8 cellular contexts compared by ENCODE assay signal in genomic region chr19:35549174-35549788, GRCh38. TPM values are rescaled to one million over a fixed set of nuclear protein-coding genes. Genes with fewer than 3 reads are reported as not detected.
DNase-seq lines count a peak whose midpoint lies in the region; ATAC-seq and TF ChIP-seq lines count a peak whose summit lies in the region.

No MANE protein-coding gene starts in this region.

- TF ChIP-seq EP300 in SK-N-SH (IDR thresholded peaks at IDR 0.05; ENCODE audit: borderline replicate concordance in 1 of 2, low read depth in 1 of 2, low read length in 1 of 2): no peak

- WGBS in SK-N-SH (ENCODE audit: low lambda C conversion rate): 26% methylated on average over 6 of the region's 6 CpGs
- WGBS in aorta, 2 donors: 21 to 24% methylated on average over 6 of the region's 6 CpGs

- POLR2A ChIA-PET in SK-N-SH (lab: Yijun Ruan, JAX): no interaction called here

- TF ChIP-seq CTCF in NB4 (IDR thresholded peaks at IDR 0.05; ENCODE audit: low read depth, low read length) (peak; percentile 51), SK-N-SH (IDR thresholded peaks at IDR 0.05) (peak; percentile 81)

- intact Hi-C loops in aorta (cut with DNase I): loop anchor here (5.0 kb wide), 3 partner anchors 63 to 168 kb away; partner anchors contain the start of genes HAUS5 (in 2 of the 2) and KMT2B (in 1 of the 2)

- no peak overlapping the region for H3K9ac ChIP-seq in SK-N-SH

- H2AFZ ChIP-seq in SK-N-SH (ENCODE audit: low read depth): no peak overlapping the region

- H3K9me3 Mint-ChIP-seq in activated naive CD8-positive, alpha-beta T cell (ENCODE audit: low read depth): no peaks in the 10 kb centered on the region

- H3K36me3 ChIP-seq in SK-N-SH (replicated peaks in 1 of 2; ENCODE audit: control insufficient read depth in 1 of 2, insufficient read depth in 2 of 2, low read length in 1 of 2): peaks cover 0 to 12% of the 10 kb centered on the region in 2 experiments
- no peaks in the 10 kb centered on the region for H3K36me3 ChIP-seq in aorta (ENCODE audit: control insufficient read depth in 1 of 2, insufficient read depth in 2 of 2, low read length in 1 of 2)

- ATAC-seq in aorta (ENCODE audit: low FRiP score): no peak

- no peak overlapping the region for H3K27ac Mint-ChIP-seq in activated naive CD8-positive, alpha-beta T cell

- peaks cover 5% of the 10 kb centered on the region; the same call in 1 of the 2 replicates for H4K20me1 ChIP-seq in SK-N-SH (ENCODE audit: insufficient read depth)

- peaks cover 5 to 16% of the 10 kb centered on the region in 2 experiments; a peak in 2 of 4 replicates for H3K4me1 ChIP-seq in SK-N-SH (ENCODE audit: control insufficient read depth in 1 of 2, insufficient read depth in 2 of 2, low read depth in 1 of 2, low read length in 1 of 2)
- H3K4me1 ChIP-seq in aorta (ENCODE audit: control insufficient read depth in 1 of 2, insufficient read depth in 2 of 2, low read length in 2 of 2): no peaks in the 10 kb centered on the region

- no peaks in the 10 kb centered on the region for H3K27me3 Mint-ChIP-seq in activated naive CD8-positive, alpha-beta T cell

- no peak for TF ChIP-seq POLR2A in NB4 (IDR thresholded peaks at IDR 0.05; ENCODE audit: extremely low read depth, insufficient read length)

- peak overlapping the region; percentile 59 for H3K4me3 Mint-ChIP-seq in activated naive CD8-positive, alpha-beta T cell

- H3K27ac ChIP-seq in SK-N-SH (ENCODE audit: low read depth in 2 of 2, low read length in 1 of 2): no peak overlapping the region
- H3K27ac ChIP-seq in aorta (ENCODE audit: low read depth in 1 of 2, low read length in 2 of 2): no peak overlapping the region

- peaks cover 26% of the 10 kb centered on the region for H3K79me2 ChIP-seq in SK-N-SH (ENCODE audit: insufficient read depth)

- DNase-seq in NCI-H1436 (lab: John Stamatoyannopoulos, UW): peak; percentile 78
- no peak for DNase-seq in NCI-H1436 treated with DMSO at 0.1 percent for 48 hours (lab: John Stamatoyannopoulos, UW)
- peak; percentile 60 for DNase-seq in NB4 (ENCODE audit: low read depth)
- DNase-seq in SK-N-SH: peak; percentile 83
- peak; percentile 78 for DNase-seq in hepatic stellate cell (ENCODE audit: low spot score)
- peak; percentile 31 to 35 for DNase-seq in stimulated activated CD4-positive, alpha-beta T cell treated with anti-CD3 and anti-CD28 coated beads, Interleukin-15, amount 100 ng/mL, for 48 hours (ENCODE audit: low read depth in 2 of 2)
- no peak for DNase-seq in aorta

- CTCF ChIA-PET in SK-N-SH (lab: Yijun Ruan, JAX): interaction anchor here (0.6 to 4.1 kb wide), 29 partner anchors 9 to 196 kb away, joined by 3 to 20 read pairs (median 4); partner anchors contain the start of genes ATP4A, FFAR2, HAUS5 and ZBTB32

- H3K4me2 ChIP-seq in SK-N-SH: no peak overlapping the region

- H3K36me3 Mint-ChIP-seq in activated naive CD8-positive, alpha-beta T cell: peaks cover 4% of the 10 kb centered on the region

- H3F3A ChIP-seq in SK-N-SH (replicated peaks; ENCODE audit: insufficient read depth): no peaks in the 10 kb centered on the region

- peak; percentile 68 for TF ChIP-seq RAD21 in SK-N-SH (IDR thresholded peaks at IDR 0.05; ENCODE audit: low read length)

- peaks cover 36% of the 10 kb centered on the region for H3K4me1 Mint-ChIP-seq in activated naive CD8-positive, alpha-beta T cell (ENCODE audit: low read depth)

- no peaks in the 10 kb centered on the region for H3K27me3 ChIP-seq in SK-N-SH (ENCODE audit: insufficient read depth)
- no peaks in the 10 kb centered on the region for H3K27me3 ChIP-seq in aorta (ENCODE audit: control insufficient read depth in 1 of 2, insufficient read depth in 2 of 2, low read length in 1 of 2)

- no peaks in the 10 kb centered on the region for H3K9me2 ChIP-seq in SK-N-SH

- H3K4me3 ChIP-seq in NB4 (ENCODE audit: low read depth, low read length) (no peak overlapping the region), SK-N-SH (ENCODE audit: low read depth in 2 of 2, low read length in 1 of 2) (no peak overlapping the region), aorta (ENCODE audit: low read length in 2 of 2) (no peak overlapping the region)

- H3K9me3 ChIP-seq in SK-N-SH: no peaks in the 10 kb centered on the region
- H3K9me3 ChIP-seq in aorta (ENCODE audit: control insufficient read depth, low read length): no peaks in the 10 kb centered on the region

TF ChIP-seq in SK-N-SH, 30 proteins besides CTCF, POLR2A, EP300 and RAD21:
- TF ChIP-seq SMC3 (IDR thresholded peaks at IDR 0.05; ENCODE audit: low read depth, low read length) (peak; percentile 55), SIN3A (IDR thresholded peaks at IDR 0.05; ENCODE audit: borderline replicate concordance, low read depth, low read length) (no peak)
TF ChIP-seq in SK-N-SH: peak in this region for 1.

RNA-seq across cellular contexts. Expression of gene TMEM147, which starts 3.9 kb away (rescaled TPM):
- polyA plus RNA-seq in SK-N-SH (2012; rRNA removed) (201 and 202 TPM in 2 replicates), aorta (100 to 1,000 TPM in 1 of 2 donors, 10 to 100 TPM in 1; 86.0 to 123 TPM)
- polyA plus RNA-seq in SK-N-SH (2012; cell fraction: cytosol; rRNA removed): 137 and 160 TPM in 2 replicates
- polyA plus RNA-seq in SK-N-SH (2012; cell fraction: nucleus; rRNA removed): 156 and 198 TPM in 2 replicates
- total RNA-seq in aorta: 10 to 100 TPM; 48.0 to 52.2 TPM

RNA-seq across cellular contexts. Expression of gene ATP4A, which starts 14.2 kb away (rescaled TPM):
- not detected in 2 replicates for polyA plus RNA-seq in SK-N-SH (2012; rRNA removed)
- not detected in 2 replicates for polyA plus RNA-seq in SK-N-SH (2012; cell fraction: cytosol; rRNA removed)
- polyA plus RNA-seq in SK-N-SH (2012; cell fraction: nucleus; rRNA removed): 0.01 and 0.05 TPM in 2 replicates
- total RNA-seq in aorta: not detected
- not detected for polyA plus RNA-seq in aorta

RNA-seq across cellular contexts. Expression of gene GAPDHS, which starts 16.0 kb away (rescaled TPM):
- not detected in 2 replicates for polyA plus RNA-seq in SK-N-SH (2012; rRNA removed)
- polyA plus RNA-seq in SK-N-SH (2012; cell fraction: cytosol; rRNA removed): not detected in 2 replicates
- polyA plus RNA-seq in SK-N-SH (2012; cell fraction: nucleus; rRNA removed): not detected in 2 replicates
- total RNA-seq in aorta: not detected
- not detected for polyA plus RNA-seq in aorta

RNA-seq across cellular contexts. Expression of gene SBSN, which starts 21.2 kb away (rescaled TPM):
- polyA plus RNA-seq in SK-N-SH (2012; rRNA removed) (0.16 and 0.25 TPM in 2 replicates), aorta (under 1 TPM in 1 of 2 donors, not detected in 1; 0.23 TPM)
- polyA plus RNA-seq in SK-N-SH (2012; cell fraction: cytosol; rRNA removed): 0.06 and 0.07 TPM in 2 replicates
- 0.13 and 0.16 TPM in 2 replicates for polyA plus RNA-seq in SK-N-SH (2012; cell fraction: nucleus; rRNA removed)
- total RNA-seq in aorta: not detected

RNA-seq across cellular contexts. Expression of gene DMKN, which starts 35.8 kb away (rescaled TPM):
- polyA plus RNA-seq in SK-N-SH (2012; rRNA removed) (not detected in 2 replicates), aorta (10 to 100 TPM; 22.2 to 43.7 TPM)
- 0.13 TPM in 1 of 2 replicates, not detected in the other for polyA plus RNA-seq in SK-N-SH (2012; cell fraction: cytosol; rRNA removed)
- 0.16 TPM in 1 of 2 replicates, not detected in the other for polyA plus RNA-seq in SK-N-SH (2012; cell fraction: nucleus; rRNA removed)
- 10 to 100 TPM; 25.9 to 27.1 TPM for total RNA-seq in aorta

Comparison
In these comparisons a context has a peak if more than half of its experiments do, and no peak if none do; other contexts are left out.
1. DNase-seq: peak in NCI-H1436 (single experiment), NB4 (single experiment), SK-N-SH (single experiment), hepatic stellate cell (single experiment) and stimulated activated CD4-positive, alpha-beta T cell treated with anti-CD3 and anti-CD28 coated beads, Interleukin-15, amount 100 ng/mL, for 48 hours (2 of 2); none in NCI-H1436 treated with DMSO at 0.1 percent for 48 hours (single experiment) and aorta (0 of 2).